In genomic region chr1:228082260-228082974, GRCh38 we compare ENCODE assay signal across 8 cellular contexts. TPM values are rescaled to one million over a fixed set of nuclear protein-coding genes. Genes with fewer than 3 reads are reported as not detected.
A peak's percentile ranks its signal among the peaks of the same experiment; 100 is the strongest.
DNase-seq lines count a peak whose midpoint lies in the region; ATAC-seq and TF ChIP-seq lines count a peak whose summit lies in the region.

Gene ARF1, plus strand, starts transcription at chr1:228082708. Its CDS starts 14,407 bp downstream, at chr1:228097115.

- intact Hi-C loops in activated CD4-positive, alpha-beta T cell treated with anti-CD3 and anti-CD28 coated beads, Interleukin-2, amount 10 ng/mL, durations not matched to agents 24 days and 14 days (cut with micrococcal nuclease), result loop anchor here (1.0 to 10.0 kb wide), 9 partner anchors 21 to 1678 kb away; partner anchors contain the start of genes C1orf35, GUK1, JMJD4 and MRPL55

- H3K27ac Mint-ChIP-seq in activated CD4-positive, alpha-beta T cell treated with anti-CD3 and anti-CD28 coated beads, Interleukin-2, amount 10 ng/mL, durations not matched to agents 24 days and 14 days, result peak within 1 kb of the TSS; percentile 93

- CTCF ChIA-PET in BJ (lab: Yijun Ruan, JAX), result interaction anchor here (0.9 to 1.5 kb wide), 2 partner anchors 83 to 84 kb away, joined by 4 to 6 read pairs; no protein-coding TSS in a partner anchor

- ATAC-seq in GM19328 (IDR thresholded peaks at IDR 0.05; ENCODE audit: unreplicated experiment) (peak; percentile 71), HG03469 (IDR thresholded peaks at IDR 0.05; ENCODE audit: unreplicated experiment) (peak; percentile 70), left lobe of liver (peak; percentile 93)

- POLR2A ChIA-PET in BJ (lab: Charles Lee), result interaction anchor here (0.5 to 1.0 kb wide), 4 partner anchors 16 to 1674 kb away, joined by 3 to 8 read pairs (median 4); partner anchors contain the start of gene PARP1

- peak; percentile 52 for DNase-seq in BJ (ENCODE audit: low read depth)
- DNase-seq in NCI-H526 treated with DMSO at 0.1 percent for 48 hours (lab: John Stamatoyannopoulos, UW), result peak; percentile 60
- DNase-seq in activated CD4-positive, alpha-beta T cell treated with anti-CD3 and anti-CD28 coated beads, Interleukin-2, amount 10 ng/mL, durations not matched to agents 24 days and 14 days, result peak; percentile 98
- peak; percentile 93 for DNase-seq in coronary artery (ENCODE audit: low spot score)
- peak; percentile 95 for DNase-seq in left lobe of liver (ENCODE audit: low spot score)
- DNase-seq in stimulated activated CD4-positive, alpha-beta T cell treated with anti-CD3 and anti-CD28 coated beads, Interleukin-2, amount 100 ng/mL, for 24 hours, result peak; percentile 91 to 93

- H3K4me3 Mint-ChIP-seq in activated CD4-positive, alpha-beta T cell treated with anti-CD3 and anti-CD28 coated beads, Interleukin-2, amount 10 ng/mL, durations not matched to agents 24 days and 14 days, result peak within 1 kb of the TSS; percentile 97

- no peaks in the 10 kb centered on the region for H3K9me3 Mint-ChIP-seq in activated CD4-positive, alpha-beta T cell treated with anti-CD3 and anti-CD28 coated beads, Interleukin-2, amount 10 ng/mL, durations not matched to agents 24 days and 14 days

- peaks cover 40% of the 10 kb centered on the region for H3K4me1 Mint-ChIP-seq in activated CD4-positive, alpha-beta T cell treated with anti-CD3 and anti-CD28 coated beads, Interleukin-2, amount 10 ng/mL, durations not matched to agents 24 days and 14 days

- no peaks in the 10 kb centered on the region for H3K27me3 ChIP-seq in BJ (ENCODE audit: control insufficient read depth, insufficient read depth, low read length)

- H3K27me3 Mint-ChIP-seq in activated CD4-positive, alpha-beta T cell treated with anti-CD3 and anti-CD28 coated beads, Interleukin-2, amount 10 ng/mL, durations not matched to agents 24 days and 14 days, result no peaks in the 10 kb centered on the region

- peaks cover 32% of the 10 kb centered on the region for H3K36me3 Mint-ChIP-seq in activated CD4-positive, alpha-beta T cell treated with anti-CD3 and anti-CD28 coated beads, Interleukin-2, amount 10 ng/mL, durations not matched to agents 24 days and 14 days (ENCODE audit: low read depth)

- H3K27ac ChIP-seq in coronary artery, result peak within 1 kb of the TSS; percentile 97 to 99

- no peak for TF ChIP-seq CTCF in BJ (IDR thresholded peaks at IDR 0.05; ENCODE audit: insufficient read depth, low read depth, low read length)
- no peak for TF ChIP-seq CTCF in coronary artery (IDR thresholded peaks at IDR 0.05)

- H3K4me3 ChIP-seq in BJ (ENCODE audit: low read depth, low read length) (peak within 1 kb of the TSS; percentile 97), coronary artery (peak within 1 kb of the TSS; percentile 85)

- peaks cover 2% of the 10 kb centered on the region; the same call in 1 of the 2 replicates for H3K36me3 ChIP-seq in BJ (ENCODE audit: control insufficient read depth, insufficient read depth, low read length)

RNA-seq across cellular contexts. Expression of gene ARF1, which starts in this region (rescaled TPM):
- polyA plus RNA-seq in BJ (2011; rRNA removed), result 539 and 933 TPM in 2 replicates
- 713 and 1,022 TPM in 2 replicates for polyA minus RNA-seq in BJ (2011; rRNA and poly(A)+ RNA removed)
- 388 and 395 TPM in 2 replicates for total RNA-seq in activated CD4-positive, alpha-beta T cell treated with anti-CD3 and anti-CD28 coated beads, Interleukin-2, amount 10 ng/mL, durations not matched to agents 24 days and 14 days
- 172 TPM for total RNA-seq in left lobe of liver

Comparison
In these comparisons a context has a peak if more than half of its experiments do, and no peak if none do; other contexts are left out.
1. Peak in every context shown above with its lines: DNase-seq, ATAC-seq, H3K4me3 ChIP-seq and H3K27ac ChIP-seq.